Comparison of ENCODE assay signal across 19 cellular contexts in the genomic region with DNA sequence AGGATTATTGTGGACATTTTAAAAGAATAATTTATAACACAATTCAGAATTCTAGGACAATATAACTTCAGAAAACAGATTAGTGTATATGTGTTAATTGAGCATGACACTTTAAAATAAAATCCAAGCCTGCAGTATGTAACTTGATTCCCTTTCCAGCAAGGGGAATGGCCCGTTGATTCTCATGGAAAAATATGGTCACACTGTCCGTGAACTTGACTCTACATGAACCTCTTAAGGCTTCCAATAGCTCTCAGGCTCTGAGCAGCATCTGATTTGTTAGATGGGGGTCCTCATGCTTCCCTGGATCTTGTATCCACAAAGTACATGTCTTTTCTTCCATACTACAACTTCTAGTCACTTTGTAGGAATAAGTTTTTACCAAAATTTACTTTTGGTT.
DNase-seq lines count a peak whose midpoint lies in the region.
"Had no signal": no experiment of that assay in that cellular context is flagged by ENCODE, and none has a peak within 500 bp of the region (broad histone marks: within the 10 kb centered on the region; RNA-seq: fewer than 3 reads in every experiment).

No MANE protein-coding gene starts in this region.

- H3K27ac Mint-ChIP-seq in activated naive CD4-positive, alpha-beta T cell treated with anti-CD3 and anti-CD28 coated beads for 36 hours = no peak overlapping the region
- no peak overlapping the region for H3K27ac Mint-ChIP-seq in activated CD4-positive, alpha-beta T cell treated with anti-CD3 and anti-CD28 coated beads, Interleukin-2, amount 10 ng/mL, durations not matched to agents 7 days and 5 days
- H3K27ac Mint-ChIP-seq: GM23338 had no signal

- H3K36me3 ChIP-seq in mesenchymal stem cell (ENCODE audit: control insufficient read depth in 1 of 2, insufficient read depth in 2 of 2, low read depth in 1 of 2, low read length in 2 of 2) (no peaks in the 10 kb centered on the region), skeletal muscle tissue (ENCODE audit: control insufficient read depth in 3 of 3, insufficient read depth in 3 of 3, low read length in 3 of 3) (no peaks in the 10 kb centered on the region)

- POLR2A ChIA-PET in activated CD4-positive, alpha-beta T cell treated with anti-CD3 and anti-CD28 coated beads, Interleukin-2, amount 10 ng/mL, durations not matched to agents 7 days and 5 days (lab: Charles Lee) = no interaction called here

- no peak overlapping the region for H4K8ac ChIP-seq in mesenchymal stem cell (ENCODE audit: low read length)

- H3K4me1 ChIP-seq in mesenchymal stem cell (ENCODE audit: control insufficient read depth, insufficient read depth, low read depth, low read length) = no peaks in the 10 kb centered on the region
- peaks cover 0 to 2% (median 2%) of the 10 kb centered on the region in 3 donors for H3K4me1 ChIP-seq in skeletal muscle tissue (ENCODE audit: control insufficient read depth in 3 of 3, insufficient read depth in 3 of 3, low read length in 3 of 3)

- H3K4me3 ChIP-seq in mesenchymal stem cell (ENCODE audit: insufficient read depth in 1 of 2, low read depth in 1 of 2, low read length in 2 of 2) = no peak overlapping the region
- H3K4me3 ChIP-seq in skeletal muscle tissue (ENCODE audit: low read length in 3 of 3) = no peak overlapping the region
- H3K4me3 ChIP-seq: GM23338 had no signal

- no peak overlapping the region for H2BK15ac ChIP-seq in mesenchymal stem cell (ENCODE audit: low read depth, poor library complexity, severe bottlenecking)

- DNase-seq in M059J (ENCODE audit: low read depth) = peak; percentile 18
- peak; percentile 64 for DNase-seq in fibroblast of gingiva (ENCODE audit: low read depth)
- DNase-seq in mesenchymal stem cell = peak; percentile 51
- no peak for DNase-seq in activated naive CD4-positive, alpha-beta T cell treated with anti-CD3 and anti-CD28 coated beads for 36 hours
- DNase-seq in activated CD4-positive, alpha-beta T cell treated with anti-CD3 and anti-CD28 coated beads, Interleukin-2, amount 10 ng/mL, durations not matched to agents 7 days and 5 days = no peak
- no peak for DNase-seq in activated CD8-positive, alpha-beta memory T cell treated with anti-CD3 and anti-CD28 coated beads for 24 hours
- DNase-seq in NCI-H510A treated with DMSO at 0.1 percent for 48 hours (lab: John Stamatoyannopoulos, UW) = no peak
- DNase-seq: DMS 273 treated with DMSO at 0.1 percent for 48 hours; GF-D8; KBM-7; NCI-H146; NCI-H2081; NCI-H345; NCI-H69; NK-92 treated with Interleukin-12 subunit alpha and Interleukin-12 subunit beta, amount 100 ng/mL, for 24 hours; RPMI8226 had no signal

- H4K91ac ChIP-seq in mesenchymal stem cell (ENCODE audit: low read length) = no peak overlapping the region

- H3K4me3 Mint-ChIP-seq in activated naive CD4-positive, alpha-beta T cell treated with anti-CD3 and anti-CD28 coated beads for 36 hours = no peak overlapping the region
- no peak overlapping the region for H3K4me3 Mint-ChIP-seq in activated CD4-positive, alpha-beta T cell treated with anti-CD3 and anti-CD28 coated beads, Interleukin-2, amount 10 ng/mL, durations not matched to agents 7 days and 5 days
- H3K4me3 Mint-ChIP-seq: GM23338 had no signal

- H3K9ac ChIP-seq in mesenchymal stem cell (ENCODE audit: low read length) (no peak overlapping the region), skeletal muscle tissue (ENCODE audit: low read depth in 1 of 3, low read length in 3 of 3) (no peak overlapping the region)

- no peak overlapping the region for H2BK120ac ChIP-seq in mesenchymal stem cell (ENCODE audit: low read depth, low read length)

- no peak overlapping the region for H2BK5ac ChIP-seq in mesenchymal stem cell (ENCODE audit: low read depth, low read length, poor library complexity, severe bottlenecking)

- no peaks in the 10 kb centered on the region for H3K9me3 Mint-ChIP-seq in activated naive CD4-positive, alpha-beta T cell treated with anti-CD3 and anti-CD28 coated beads for 36 hours
- no peaks in the 10 kb centered on the region for H3K9me3 Mint-ChIP-seq in activated CD4-positive, alpha-beta T cell treated with anti-CD3 and anti-CD28 coated beads, Interleukin-2, amount 10 ng/mL, durations not matched to agents 7 days and 5 days
- H3K9me3 Mint-ChIP-seq: GM23338 had no signal

- H3K27me3 Mint-ChIP-seq in activated naive CD4-positive, alpha-beta T cell treated with anti-CD3 and anti-CD28 coated beads for 36 hours (ENCODE audit: low read depth) = peaks cover 30% of the 10 kb centered on the region
- H3K27me3 Mint-ChIP-seq in activated CD4-positive, alpha-beta T cell treated with anti-CD3 and anti-CD28 coated beads, Interleukin-2, amount 10 ng/mL, durations not matched to agents 7 days and 5 days = peaks cover 22% of the 10 kb centered on the region

- CTCF ChIA-PET in activated naive CD4-positive, alpha-beta T cell treated with anti-CD3 and anti-CD28 coated beads for 36 hours (lab: Charles Lee) = interaction anchor here (0.8 to 1.3 kb wide), 2 partner anchors 75 to 84 kb away, joined by 3 read pairs; no protein-coding TSS in a partner anchor
- CTCF ChIA-PET in activated CD4-positive, alpha-beta T cell treated with anti-CD3 and anti-CD28 coated beads, Interleukin-2, amount 10 ng/mL, durations not matched to agents 7 days and 5 days (lab: Charles Lee) = no interaction called here

- H3K27me3 ChIP-seq in mesenchymal stem cell (ENCODE audit: control insufficient read depth in 1 of 2, insufficient read depth in 1 of 2, low read length in 2 of 2) (no peaks in the 10 kb centered on the region), skeletal muscle tissue (ENCODE audit: control insufficient read depth in 3 of 3, insufficient read depth in 3 of 3, low read length in 3 of 3) (no peaks in the 10 kb centered on the region)

- H3K14ac ChIP-seq in mesenchymal stem cell (ENCODE audit: low read length in 2 of 2) = no peak overlapping the region

- WGBS in mesenchymal stem cell = 53% methylated on average over 2 of the region's 2 CpGs

- no peaks in the 10 kb centered on the region for H3K36me3 Mint-ChIP-seq in activated naive CD4-positive, alpha-beta T cell treated with anti-CD3 and anti-CD28 coated beads for 36 hours (ENCODE audit: low read depth)
- no peaks in the 10 kb centered on the region for H3K36me3 Mint-ChIP-seq in activated CD4-positive, alpha-beta T cell treated with anti-CD3 and anti-CD28 coated beads, Interleukin-2, amount 10 ng/mL, durations not matched to agents 7 days and 5 days (ENCODE audit: low read depth)

- H3K9me3 ChIP-seq in mesenchymal stem cell (ENCODE audit: control insufficient read depth, low read length) = no peaks in the 10 kb centered on the region
- no peaks in the 10 kb centered on the region for H3K9me3 ChIP-seq in skeletal muscle tissue (ENCODE audit: control insufficient read depth in 3 of 3, low read length in 3 of 3)

- H3K18ac ChIP-seq in mesenchymal stem cell (ENCODE audit: low read depth in 1 of 2, low read length in 2 of 2) = no peak overlapping the region

- H2AK5ac ChIP-seq in mesenchymal stem cell (ENCODE audit: low read length, severe bottlenecking) = no peak overlapping the region

- no peak overlapping the region for H2BK12ac ChIP-seq in mesenchymal stem cell (ENCODE audit: low read length in 2 of 2)

- no peaks in the 10 kb centered on the region for H3K4me1 Mint-ChIP-seq in activated naive CD4-positive, alpha-beta T cell treated with anti-CD3 and anti-CD28 coated beads for 36 hours (ENCODE audit: low read depth)
- no peaks in the 10 kb centered on the region for H3K4me1 Mint-ChIP-seq in activated CD4-positive, alpha-beta T cell treated with anti-CD3 and anti-CD28 coated beads, Interleukin-2, amount 10 ng/mL, durations not matched to agents 7 days and 5 days

- intact Hi-C loops in activated naive CD4-positive, alpha-beta T cell treated with anti-CD3 and anti-CD28 coated beads for 36 hours (cut with micrococcal nuclease) = no loop called here

- H3K23ac ChIP-seq in mesenchymal stem cell (ENCODE audit: low read length in 2 of 2) = no peak overlapping the region

- H3K4me2 ChIP-seq in mesenchymal stem cell (ENCODE audit: low read length, poor library complexity, severe bottlenecking) = no peak overlapping the region
- H3K4me2 ChIP-seq: GM23338 had no signal

- H3K79me1 ChIP-seq in mesenchymal stem cell (replicated peaks; ENCODE audit: low read length, poor library complexity, severe bottlenecking) = no peaks in the 10 kb centered on the region

- no peak overlapping the region for H2AFZ ChIP-seq in mesenchymal stem cell (ENCODE audit: low read depth, low read length)
- H2AFZ ChIP-seq: GM23338 had no signal

- no peak overlapping the region for H3K4ac ChIP-seq in mesenchymal stem cell (ENCODE audit: low read depth in 1 of 2, low read length in 2 of 2)

- H3K27ac ChIP-seq in mesenchymal stem cell (ENCODE audit: low read length, poor library complexity, severe bottlenecking) (no peak overlapping the region), skeletal muscle tissue (ENCODE audit: low read depth, low read length) (peak overlapping the region; percentile 14)
- H3K27ac ChIP-seq: C4-2B had no signal

Comparison
In these comparisons a context has a peak if more than half of its experiments do, and no peak if none do; other contexts are left out.
1. DNase-seq: peak in M059J (single experiment), fibroblast of gingiva (single experiment) and mesenchymal stem cell (single experiment); none in activated naive CD4-positive, alpha-beta T cell treated with anti-CD3 and anti-CD28 coated beads for 36 hours (single experiment), activated CD4-positive, alpha-beta T cell treated with anti-CD3 and anti-CD28 coated beads, Interleukin-2, amount 10 ng/mL, durations not matched to agents 7 days and 5 days (single experiment), activated CD8-positive, alpha-beta memory T cell treated with anti-CD3 and anti-CD28 coated beads for 24 hours (single experiment) and NCI-H510A treated with DMSO at 0.1 percent for 48 hours (single experiment).